ENCODE assay signal across 8 cellular contexts in the genomic region with DNA sequence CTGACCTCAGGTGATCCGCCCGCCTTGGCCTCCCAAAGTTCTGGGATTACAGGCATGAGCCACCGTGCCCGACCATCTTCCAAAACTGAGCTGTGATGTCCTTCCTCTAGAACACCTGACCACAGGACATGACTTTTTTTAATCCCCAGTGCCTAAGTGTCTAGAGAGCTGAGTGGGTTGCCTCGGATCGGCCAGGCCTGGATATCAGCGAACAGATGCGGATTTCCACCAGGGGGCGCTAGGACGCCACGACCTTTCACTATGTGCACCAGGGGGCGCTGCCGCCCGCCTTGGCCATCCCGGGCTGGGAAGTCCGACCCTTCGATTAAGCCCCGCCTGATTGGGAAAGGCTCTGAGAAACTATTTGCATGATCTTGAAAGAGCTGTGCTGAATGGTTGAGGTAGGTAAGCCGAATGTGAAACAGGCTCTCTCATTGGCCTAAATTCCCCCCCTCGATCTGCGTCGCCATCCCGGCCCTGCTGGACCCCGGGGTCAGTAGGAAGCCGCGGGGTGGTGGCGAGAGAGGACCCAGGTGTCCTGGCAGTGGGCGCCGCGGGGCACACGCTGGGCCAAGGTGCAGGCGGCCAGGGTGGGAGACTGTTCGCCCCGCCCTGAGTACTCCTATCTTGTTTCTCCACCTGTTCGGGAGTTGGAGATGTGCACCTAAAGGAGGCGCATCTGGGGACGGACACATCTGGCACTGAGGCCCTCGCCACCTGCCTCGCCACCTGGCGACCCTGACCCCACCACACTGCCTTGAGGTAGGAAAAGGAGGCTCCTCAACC. TPM values are rescaled to one million over a fixed set of nuclear protein-coding genes. Genes with fewer than 3 reads are reported as not detected.
A peak's percentile ranks its signal among the peaks of the same experiment; 100 is the strongest.
DNase-seq lines count a peak whose midpoint lies in the region; ATAC-seq and TF ChIP-seq lines count a peak whose summit lies in the region.

A gene with protein sequence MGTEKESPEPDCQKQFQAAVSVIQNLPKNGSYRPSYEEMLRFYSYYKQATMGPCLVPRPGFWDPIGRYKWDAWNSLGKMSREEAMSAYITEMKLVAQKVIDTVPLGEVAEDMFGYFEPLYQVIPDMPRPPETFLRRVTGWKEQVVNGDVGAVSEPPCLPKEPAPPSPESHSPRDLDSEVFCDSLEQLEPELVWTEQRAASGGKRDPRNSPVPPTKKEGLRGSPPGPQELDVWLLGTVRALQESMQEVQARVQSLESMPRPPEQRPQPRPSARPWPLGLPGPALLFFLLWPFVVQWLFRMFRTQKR (plus strand): TSS at position 496 of the 786 bp plus-strand sequence. CDS start 458 bp downstream, outside the sequence.

- H3K4me1 ChIP-seq in IMR-90 (ENCODE audit: control insufficient read depth, insufficient read depth, low read length): peaks cover 15% of the 10 kb centered on the region
- peaks cover 18% of the 10 kb centered on the region for H3K4me1 ChIP-seq in OCI-LY7 (ENCODE audit: insufficient read depth, low read length, poor library complexity, severe bottlenecking)
- peaks cover 28% of the 10 kb centered on the region for H3K4me1 ChIP-seq in mucosa of descending colon (ENCODE audit: low read depth)

- H4K8ac ChIP-seq in IMR-90 (ENCODE audit: low read depth in 2 of 2, low read length in 2 of 2): peak within 1 kb of the TSS; percentile 55 to 91

- peak within 1 kb of the TSS; percentile 71 for H3K14ac ChIP-seq in IMR-90 (replicated peaks; ENCODE audit: low read depth, low read length)

- peak within 1 kb of the TSS; percentile 4 for H3K27ac ChIP-seq in IMR-90 (ENCODE audit: insufficient read depth, low read length)
- no peak within 1 kb of the TSS for H3K27ac ChIP-seq in OCI-LY7 (ENCODE audit: low read depth, low read length, poor library complexity, severe bottlenecking)

- H4K91ac ChIP-seq in IMR-90 (ENCODE audit: insufficient read depth, low read depth, low read length): peak within 1 kb of the TSS; percentile 29; the same call in 1 of the 2 replicates

- peak; percentile 100; the same call in 1 of the 2 replicates for TF ChIP-seq CTCF in IMR-90 (conservative IDR thresholded peaks at IDR 0.05; ENCODE audit: low read depth, low read length)
- TF ChIP-seq CTCF in OCI-LY7 (conservative IDR thresholded peaks at IDR 0.05; ENCODE audit: low read length): peak; percentile 100
- peak; percentile 100 for TF ChIP-seq CTCF in epithelial cell of esophagus (IDR thresholded peaks at IDR 0.05; ENCODE audit: insufficient read depth, low read depth, low read length, missing control alignments)
- TF ChIP-seq CTCF in mucosa of descending colon (IDR thresholded peaks at IDR 0.05): peak; percentile 99

- CTCF ChIA-PET in IMR-90 (lab: Yijun Ruan, JAX) (interaction anchor here (0.6 to 2.3 kb wide), 43 partner anchors 9 to 289 kb away, joined by 3 to 59 read pairs (median 4); a partner anchor contains a TSS), OCI-LY7 (lab: Charles Lee; ENCODE audit: unreplicated experiment) (interaction anchor here (0.6 to 1.2 kb wide), 10 partner anchors 10 to 215 kb away, joined by 3 to 9 read pairs (median 4); no protein-coding TSS in a partner anchor)

- BruUV-seq in IMR-90 (replicated peaks; lab: Mats Ljungman, UMichigan) (no TSS peak), OCI-LY7 (replicated peaks; lab: Mats Ljungman, UMichigan) (TSS peak; percentile 65)

- peak within 1 kb of the TSS; percentile 44 for H3K9ac ChIP-seq in IMR-90 (ENCODE audit: low read depth, low read length)

- H3K79me1 ChIP-seq in IMR-90 (ENCODE audit: low read depth in 1 of 2, low read length in 2 of 2): peaks cover 14 to 24% of the 10 kb centered on the region in 2 experiments; a peak in 3 of 4 replicates

- peak within 1 kb of the TSS; percentile 15; the same call in 1 of the 2 replicates for H2BK120ac ChIP-seq in IMR-90 (ENCODE audit: low read depth, low read length)

- peaks cover 10% of the 10 kb centered on the region for H3K9me1 ChIP-seq in IMR-90 (ENCODE audit: insufficient read depth, low read length)

- H3K4me3 ChIP-seq in IMR-90 (ENCODE audit: insufficient read depth, low read depth, low read length) (peak within 1 kb of the TSS; percentile 47), OCI-LY7 (ENCODE audit: low read depth, low read length, poor library complexity, severe bottlenecking) (peak within 1 kb of the TSS; percentile 71), epithelial cell of esophagus (ENCODE audit: low read length) (peak within 1 kb of the TSS; percentile 66), mucosa of descending colon (peak within 1 kb of the TSS; percentile 44)

- peak within 1 kb of the TSS; percentile 92 for H2AK9ac ChIP-seq in IMR-90 (replicated peaks; ENCODE audit: low read depth, low read length, poor library complexity)

- H3K56ac ChIP-seq in IMR-90 (ENCODE audit: extremely low read depth, insufficient read depth, low read length): peak within 1 kb of the TSS; percentile 45; the same call in 1 of the 2 replicates

- ATAC-seq in GM21526 (IDR thresholded peaks at IDR 0.05; ENCODE audit: low FRiP score, unreplicated experiment) (peak; percentile 58), IMR-90 (ENCODE audit: low read depth) (peak; percentile 71), mucosa of descending colon (peak; percentile 84)

- H2AFZ ChIP-seq in IMR-90 (replicated peaks; ENCODE audit: low read length, poor library complexity) (peak within 1 kb of the TSS; percentile 91), OCI-LY7 (ENCODE audit: low read length) (peak within 1 kb of the TSS; percentile 63)

- H4K5ac ChIP-seq in IMR-90 (ENCODE audit: low read depth, low read length): peak within 1 kb of the TSS; percentile 5

- POLR2A ChIA-PET in IMR-90 (lab: Charles Lee; ENCODE audit: unreplicated experiment) (interaction anchor here (0.6 to 2.4 kb wide), 4 partner anchors 13 to 86 kb away, joined by 3 to 33 read pairs (median 6); a partner anchor contains a TSS), OCI-LY7 (lab: Charles Lee) (interaction anchor here (0.6 to 1.4 kb wide), 5 partner anchors 14 to 99 kb away, joined by 3 to 5 read pairs (median 3); no protein-coding TSS in a partner anchor)

- H3K4me2 ChIP-seq in IMR-90 (ENCODE audit: low read depth, low read length) (peak within 1 kb of the TSS; percentile 75), OCI-LY7 (ENCODE audit: low read length) (peak within 1 kb of the TSS; percentile 95)

- TF ChIP-seq POLR2A in IMR-90 (IDR thresholded peaks at IDR 0.05; ENCODE audit: low read depth, low read length): 0 out of 2 replicates have a peak, but pooled peaks have one; percentile 47

- in situ Hi-C loops in IMR-90 (cut with MboI; ENCODE audit: low sequenced_read_pairs): loop anchor here (5.0 kb wide), 1 partner anchor 62 kb away; no protein-coding TSS in a partner anchor

- no peak within 1 kb of the TSS for H2BK20ac ChIP-seq in IMR-90 (ENCODE audit: low read depth, low read length)

- H3K36me3 ChIP-seq in IMR-90 (ENCODE audit: control insufficient read depth, insufficient read depth, low read length) (peaks cover 2% of the 10 kb centered on the region; the same call in 1 of the 2 replicates), OCI-LY7 (ENCODE audit: insufficient read depth, low read length) (no peaks in the 10 kb centered on the region), mucosa of descending colon (ENCODE audit: low read depth) (no peaks in the 10 kb centered on the region)

- intact Hi-C loops in IMR-90 (cut with micrococcal nuclease) (loop anchor here (1.0 kb wide), 2 partner anchors 26 to 62 kb away; a partner anchor contains a TSS), OCI-LY7 (cut with micrococcal nuclease; ENCODE audit: unreplicated experiment) (loop anchor here (1.0 kb wide), 3 partner anchors 12 to 63 kb away; a partner anchor contains a TSS), mucosa of descending colon (cut with DNase I, micrococcal nuclease) (loop anchor here (2.0 to 10.0 kb wide), 2 partner anchors 59 to 61 kb away; no protein-coding TSS in a partner anchor)

- no peaks in the 10 kb centered on the region for H3K9me2 ChIP-seq in OCI-LY7 (ENCODE audit: insufficient read depth, low read length)

- H3K18ac ChIP-seq in IMR-90 (ENCODE audit: low read depth, low read length): no peak within 1 kb of the TSS

- H2BK15ac ChIP-seq in IMR-90 (ENCODE audit: low read depth, low read length): no peak within 1 kb of the TSS

- no peak within 1 kb of the TSS for H2BK5ac ChIP-seq in IMR-90 (ENCODE audit: low read depth, low read length, poor library complexity, severe bottlenecking)

- dilution Hi-C loops in IMR-90 (cut with HindIII; ENCODE audit: low sequenced_read_pairs, unreplicated experiment): no loop called here

- peak within 1 kb of the TSS; percentile 81 for H3K4ac ChIP-seq in IMR-90 (ENCODE audit: low read depth, low read length)

- 9% methylated on average over 21 of the region's 40 CpGs; no CpG with 5 or more reads in 1 of the 2 experiments for WGBS in IMR-90 (ENCODE audit: extremely low coverage in 2 of 2, insufficient read length in 1 of 2), 2 experiments

- no peaks in the 10 kb centered on the region for H3K79me2 ChIP-seq in OCI-LY7 (ENCODE audit: insufficient read depth, low read depth, low read length)

- H4K20me1 ChIP-seq in IMR-90 (ENCODE audit: insufficient read depth, low read length): peaks cover 9% of the 10 kb centered on the region; the same call in 1 of the 2 replicates
- no peaks in the 10 kb centered on the region for H4K20me1 ChIP-seq in OCI-LY7 (ENCODE audit: insufficient read depth, low read length)

- peak within 1 kb of the TSS; percentile 71 for H2AK5ac ChIP-seq in IMR-90 (ENCODE audit: low read depth, low read length)

- peak within 1 kb of the TSS; percentile 11; the same call in 1 of the 2 replicates for H3K23ac ChIP-seq in IMR-90 (ENCODE audit: low read depth, low read length)

- H3K27me3 ChIP-seq in IMR-90 (ENCODE audit: control insufficient read depth, insufficient read depth, low read length): no peaks in the 10 kb centered on the region

- H3K9me3 ChIP-seq in IMR-90 (ENCODE audit: control insufficient read depth, insufficient read depth, low read length) (no peaks in the 10 kb centered on the region), OCI-LY7 (ENCODE audit: low read length) (no peaks in the 10 kb centered on the region), mucosa of descending colon (no peaks in the 10 kb centered on the region)

- TF ChIP-seq RAD21 in IMR-90 (IDR thresholded peaks at IDR 0.05; ENCODE audit: low read length): peak; percentile 99

- peak; percentile 96 for DNase-seq in DMS153 (lab: John Stamatoyannopoulos, UW)
- DNase-seq in IMR-90: peak; percentile 97
- peak; percentile 98 for DNase-seq in OCI-LY7 (ENCODE audit: low spot score)
- peak; percentile 96 for DNase-seq in activated T-cell treated with anti-CD3 and anti-CD28 coated beads for 4 hours
- DNase-seq in epithelial cell of esophagus (ENCODE audit: low read depth): peak; percentile 96
- peak; percentile 95 to 98 (median 97) for DNase-seq in mucosa of descending colon
- DNase-seq in stimulated activated CD8-positive, alpha-beta memory T cell treated with anti-CD3 and anti-CD28 coated beads, Interleukin-4, amount 100 ng/mL, for 24 hours (ENCODE audit: low read depth): peak; percentile 93

RNA-seq across cellular contexts. Expression of the gene that starts here (rescaled TPM):
- total RNA-seq in IMR-90 (2012; rRNA removed) (1.7 and 2.3 TPM in 2 replicates), OCI-LY7 (2022) (22.2 and 24.0 TPM in 2 replicates), mucosa of descending colon (10 to 100 TPM; 18.1 to 28.7 (median 26.3) TPM)
- 5.7 and 6.1 TPM in 2 replicates for polyA plus RNA-seq in IMR-90 (2012; rRNA removed)
- polyA plus RNA-seq in IMR-90 (2012; cell fraction: cytosol; rRNA removed): 4.5 and 5.5 TPM in 2 replicates
- polyA plus RNA-seq in IMR-90 (2012; cell fraction: nucleus; rRNA removed; ENCODE audit: low replicate concordance): 29.9 and 39.6 TPM in 2 replicates
- 14.6 and 14.8 TPM in 2 replicates for total RNA-seq in OCI-LY7 (2014; rRNA removed; shearing (Covaris generic))
